ENCODE assay signal across 9 cellular contexts in the genomic region with DNA sequence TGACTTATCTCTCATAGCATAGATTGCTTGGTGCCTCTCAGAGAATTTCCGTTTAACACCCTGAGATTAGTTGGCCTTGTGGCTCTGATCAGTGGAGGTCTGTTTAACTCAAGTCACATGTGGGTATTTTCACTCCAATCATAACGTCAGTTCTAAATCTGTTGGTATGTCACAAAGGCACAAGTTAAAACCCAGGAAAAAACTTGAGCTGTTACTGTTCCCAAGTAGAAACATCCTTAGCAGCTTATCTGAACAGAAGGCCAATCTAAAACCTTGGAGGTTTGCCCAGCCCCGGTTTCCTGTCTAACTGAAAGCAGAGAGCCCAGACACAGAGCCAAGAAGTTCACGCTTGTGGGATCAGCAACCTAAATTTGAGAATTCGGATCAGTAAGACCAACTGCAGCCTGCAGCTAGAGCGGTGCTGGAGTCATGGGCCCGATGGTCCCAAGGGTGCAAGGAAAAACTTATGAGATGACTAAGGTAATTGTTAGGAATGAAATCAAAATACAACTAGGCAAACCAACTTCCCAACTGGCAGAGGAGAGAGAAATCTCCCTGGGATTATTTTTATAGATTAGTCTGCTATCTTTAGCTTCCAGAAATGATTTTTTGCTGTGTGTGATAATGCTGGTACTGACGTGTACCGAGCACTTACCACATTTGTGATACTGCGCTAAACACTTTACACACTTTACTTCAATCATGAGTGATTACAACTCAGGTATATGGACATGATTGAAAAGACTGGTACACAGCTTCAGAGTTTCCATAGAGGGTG.
DNase-seq lines count a peak whose midpoint lies in the region; ATAC-seq and TF ChIP-seq lines count a peak whose summit lies in the region.
"Had no signal": no experiment of that assay in that cellular context is flagged by ENCODE, and none has a peak within 500 bp of the region (broad histone marks: within the 10 kb centered on the region; RNA-seq: fewer than 3 reads in every experiment).

No MANE protein-coding gene starts in this region.

- no peaks in the 10 kb centered on the region for H3K36me3 ChIP-seq in esophagus (ENCODE audit: control insufficient read depth in 2 of 2, insufficient read depth in 2 of 2, low read length in 1 of 2)

- peak overlapping the region; percentile 70 to 97 (median 96) for H3K27ac Mint-ChIP-seq in nephron

- H3K4me1 Mint-ChIP-seq in nephron: peaks cover 34% of the 10 kb centered on the region
- H3K4me1 Mint-ChIP-seq: central memory CD8-positive, alpha-beta T cell had no signal

- peaks cover 12% of the 10 kb centered on the region for H3K9me3 Mint-ChIP-seq in nephron
- H3K9me3 Mint-ChIP-seq: central memory CD8-positive, alpha-beta T cell had no signal

- no peaks in the 10 kb centered on the region for H3K27me3 Mint-ChIP-seq in nephron (ENCODE audit: low read depth)
- H3K27me3 Mint-ChIP-seq: central memory CD8-positive, alpha-beta T cell had no signal

- H3K4me3 ChIP-seq in esophagus (ENCODE audit: low read depth in 1 of 2, low read length in 2 of 2): no peak overlapping the region

- DNase-seq in AG20443 (ENCODE audit: low spot score) (peak; percentile 71), NCI-H69 (lab: John Stamatoyannopoulos, UW) (peak; percentile 42), GM13976 (ENCODE audit: low spot score) (no peak)
- DNase-seq in effector CD4-positive, alpha-beta T cell: no peak

- no peaks in the 10 kb centered on the region for H3K27me3 ChIP-seq in esophagus (ENCODE audit: control insufficient read depth in 1 of 2, insufficient read depth in 2 of 2, low read length in 2 of 2)

- H3K36me3 Mint-ChIP-seq in nephron (ENCODE audit: low read depth): no peaks in the 10 kb centered on the region

- H3K9me3 ChIP-seq in esophagus (ENCODE audit: control insufficient read depth in 2 of 2, insufficient read depth in 1 of 2, low read depth in 1 of 2, low read length in 1 of 2): no peaks in the 10 kb centered on the region

- peak overlapping the region; percentile 27 to 65 for H3K27ac ChIP-seq in esophagus (ENCODE audit: low read depth in 2 of 2, low read length in 1 of 2)

- ATAC-seq in GM18858 (IDR thresholded peaks at IDR 0.05; ENCODE audit: unreplicated experiment): no peak
- no peak for ATAC-seq in HG03565 (IDR thresholded peaks at IDR 0.05; ENCODE audit: unreplicated experiment)

- peak overlapping the region in 1 of 3 experiments; percentile 64 for H3K4me3 Mint-ChIP-seq in nephron
- H3K4me3 Mint-ChIP-seq: central memory CD8-positive, alpha-beta T cell had no signal

- in situ Hi-C loops in GM13976 (cut with MboI; ENCODE audit: low sequenced_read_pairs, unreplicated experiment): no loop called here

- H3K4me1 ChIP-seq in esophagus (ENCODE audit: control insufficient read depth in 2 of 2, insufficient read depth in 2 of 2, low read length in 1 of 2): no peaks in the 10 kb centered on the region

- WGBS in esophagus, 2 donors: 23 to 29% methylated on average over 10 of the region's 10 CpGs

- TF ChIP-seq CTCF in nephron (IDR thresholded peaks at IDR 0.05; ENCODE audit: unreplicated experiment in 3 of 3) (no peak), GM13976 (IDR thresholded peaks at IDR 0.05; ENCODE audit: borderline replicate concordance, control extremely low read depth, extremely low read depth, insufficient read depth, missing control alignments) (no peak)

Comparison
In these comparisons a context has a peak if more than half of its experiments do, and no peak if none do; other contexts are left out.
1. DNase-seq: peak in AG20443 (single experiment) and NCI-H69 (single experiment); none in effector CD4-positive, alpha-beta T cell (single experiment) and GM13976 (single experiment).